ENCODE assay signal across 21 cellular contexts in genomic region chr6:36815962-36816735, GRCh38. TPM values are rescaled to one million over a fixed set of nuclear protein-coding genes. Genes with fewer than 3 reads are reported as not detected.
DNase-seq lines count a peak whose midpoint lies in the region; TF ChIP-seq lines count a peak whose summit lies in the region.
"Had no signal": no experiment of that assay in that cellular context is flagged by ENCODE, and none has a peak within 500 bp of the region (broad histone marks: within the 10 kb centered on the region; RNA-seq: fewer than 3 reads in every experiment).

No MANE protein-coding gene starts in this region.

- H3K9ac ChIP-seq in neural progenitor cell: no peak overlapping the region

- no peak overlapping the region for H3K27ac ChIP-seq in neural progenitor cell
- H3K27ac ChIP-seq: C4-2B, Peyer's patch, SJCRH30 had no signal

- no peak overlapping the region for H3K4me2 ChIP-seq in neural progenitor cell

- CTCF ChIA-PET in activated CD4-positive, alpha-beta T cell treated with anti-CD3 and anti-CD28 coated beads, Interleukin-2, amount 10 ng/mL, durations not matched to agents 7 days and 5 days (lab: Charles Lee): interaction anchor here (1.3 to 1.4 kb wide), 2 partner anchors 10 to 11 kb away, joined by 3 to 6 read pairs; no protein-coding TSS in a partner anchor

- no peaks in the 10 kb centered on the region for H4K20me1 ChIP-seq in neural progenitor cell (ENCODE audit: low read depth)

- peak overlapping the region; percentile 35 for H3K27ac Mint-ChIP-seq in neural progenitor cell
- no peak overlapping the region for H3K27ac Mint-ChIP-seq in activated CD4-positive, alpha-beta T cell treated with anti-CD3 and anti-CD28 coated beads, Interleukin-2, amount 10 ng/mL, durations not matched to agents 7 days and 5 days

- no peak overlapping the region for H3K4me3 Mint-ChIP-seq in neural progenitor cell
- H3K4me3 Mint-ChIP-seq in activated CD4-positive, alpha-beta T cell treated with anti-CD3 and anti-CD28 coated beads, Interleukin-2, amount 10 ng/mL, durations not matched to agents 7 days and 5 days: no peak overlapping the region

- H3K4me3 ChIP-seq in AG10803 (ENCODE audit: low read length): no peak overlapping the region
- no peak overlapping the region for H3K4me3 ChIP-seq in fibroblast of mammary gland (ENCODE audit: control insufficient read depth, low read depth, low read length)
- H3K4me3 ChIP-seq in neural progenitor cell: no peak overlapping the region
- H3K4me3 ChIP-seq: Peyer's patch, SJCRH30 had no signal

- H3K27me3 ChIP-seq in neural progenitor cell: no peaks in the 10 kb centered on the region
- H3K27me3 ChIP-seq: Peyer's patch, SJCRH30 had no signal

- H3K4me1 Mint-ChIP-seq in neural progenitor cell: peaks cover 39% of the 10 kb centered on the region
- peaks cover 5% of the 10 kb centered on the region for H3K4me1 Mint-ChIP-seq in activated CD4-positive, alpha-beta T cell treated with anti-CD3 and anti-CD28 coated beads, Interleukin-2, amount 10 ng/mL, durations not matched to agents 7 days and 5 days

- H3K27me3 Mint-ChIP-seq in neural progenitor cell (ENCODE audit: insufficient read depth, low read depth): peaks cover 18% of the 10 kb centered on the region
- H3K27me3 Mint-ChIP-seq in activated CD4-positive, alpha-beta T cell treated with anti-CD3 and anti-CD28 coated beads, Interleukin-2, amount 10 ng/mL, durations not matched to agents 7 days and 5 days: peaks cover 9% of the 10 kb centered on the region

- POLR2A ChIA-PET in activated CD4-positive, alpha-beta T cell treated with anti-CD3 and anti-CD28 coated beads, Interleukin-2, amount 10 ng/mL, durations not matched to agents 7 days and 5 days (lab: Charles Lee): no interaction called here

- TF ChIP-seq CTCF in AG10803 (conservative IDR thresholded peaks at IDR 0.05; ENCODE audit: low read length) (no peak), fibroblast of mammary gland (conservative IDR thresholded peaks at IDR 0.05; ENCODE audit: control insufficient read depth, insufficient read depth, low read depth, low read length) (no peak), neural progenitor cell (IDR thresholded peaks at IDR 0.05) (no peak)

- H3K9me3 Mint-ChIP-seq in neural progenitor cell: no peaks in the 10 kb centered on the region
- no peaks in the 10 kb centered on the region for H3K9me3 Mint-ChIP-seq in activated CD4-positive, alpha-beta T cell treated with anti-CD3 and anti-CD28 coated beads, Interleukin-2, amount 10 ng/mL, durations not matched to agents 7 days and 5 days

- no peaks in the 10 kb centered on the region for H3K36me3 ChIP-seq in neural progenitor cell
- H3K36me3 ChIP-seq: Peyer's patch, SJCRH30 had no signal

- H3K9me3 ChIP-seq in neural progenitor cell (ENCODE audit: low read depth): no peaks in the 10 kb centered on the region
- H3K9me3 ChIP-seq: Peyer's patch, SJCRH30 had no signal

- H2AFZ ChIP-seq in neural progenitor cell (replicated peaks): no peak overlapping the region

- peaks cover 9% of the 10 kb centered on the region for H3K4me1 ChIP-seq in neural progenitor cell
- H3K4me1 ChIP-seq: Peyer's patch had no signal

- peak; percentile 50 for DNase-seq in AG10803 (ENCODE audit: low read depth)
- DNase-seq in RPMI7951 (ENCODE audit: low read depth): peak; percentile 6
- DNase-seq in fibroblast of mammary gland (ENCODE audit: low read depth): peak; percentile 11
- DNase-seq in neural progenitor cell (ENCODE audit: low spot score): no peak
- no peak for DNase-seq in activated CD8-positive, alpha-beta memory T cell treated with anti-CD3 and anti-CD28 coated beads, Interleukin-2, amount 50 U/mL, for 48 hours
- DNase-seq in activated CD4-positive, alpha-beta T cell treated with anti-CD3 and anti-CD28 coated beads, Interleukin-2, amount 10 ng/mL, durations not matched to agents 7 days and 5 days: no peak
- DNase-seq in DMS 273 (lab: John Stamatoyannopoulos, UW; ENCODE audit: unreplicated experiment): no peak
- DNase-seq: 8988T, AML-193, Kasumi-1, NCI-H1417, NCI-H1694 treated with DMSO at 0.1 percent for 48 hours, NCI-H2081 treated with DMSO at 0.1 percent for 48 hours, NCI-H2171 treated with DMSO at 0.1 percent for 48 hours, NCI-H524 treated with DMSO at 0.1 percent for 48 hours, NCI-H82, Peyer's patch, SJCRH30 had no signal

- H3F3A ChIP-seq in neural progenitor cell (ENCODE audit: low read depth): no peaks in the 10 kb centered on the region

- no peaks in the 10 kb centered on the region for H3K79me2 ChIP-seq in neural progenitor cell (ENCODE audit: low read depth)

- H3K36me3 Mint-ChIP-seq in neural progenitor cell: no peaks in the 10 kb centered on the region
- H3K36me3 Mint-ChIP-seq in activated CD4-positive, alpha-beta T cell treated with anti-CD3 and anti-CD28 coated beads, Interleukin-2, amount 10 ng/mL, durations not matched to agents 7 days and 5 days (ENCODE audit: low read depth): no peaks in the 10 kb centered on the region

RNA-seq across cellular contexts. Expression of gene CPNE5, which starts 23.1 kb away (rescaled TPM):
- total RNA-seq in RPMI7951 (2014; rRNA removed; shearing (Covaris generic)): not detected in 2 replicates
- 0.56 TPM in 1 of 2 replicates, not detected in the other for total RNA-seq in neural progenitor cell (ENCODE audit: low replicate concordance)
- total RNA-seq in activated CD4-positive, alpha-beta T cell treated with anti-CD3 and anti-CD28 coated beads, Interleukin-2, amount 10 ng/mL, durations not matched to agents 7 days and 5 days: under 1 TPM; 0.47 to 1.00 TPM
- total RNA-seq: H4, MCF 10A had no signal

RNA-seq across cellular contexts. Expression of gene PPIL1, which starts 58.5 kb away (rescaled TPM):
- 51.9 and 52.4 TPM in 2 replicates for total RNA-seq in RPMI7951 (2014; rRNA removed; shearing (Covaris generic))
- total RNA-seq in neural progenitor cell (ENCODE audit: low replicate concordance): 81.6 and 93.1 TPM in 2 replicates
- 10 to 100 TPM; 27.0 to 29.3 TPM for total RNA-seq in activated CD4-positive, alpha-beta T cell treated with anti-CD3 and anti-CD28 coated beads, Interleukin-2, amount 10 ng/mL, durations not matched to agents 7 days and 5 days

Comparison
In these comparisons a context has a peak if more than half of its experiments do, and no peak if none do; other contexts are left out.
1. DNase-seq: peak in AG10803 (single experiment), RPMI7951 (single experiment) and fibroblast of mammary gland (single experiment); none in neural progenitor cell (single experiment), activated CD8-positive, alpha-beta memory T cell treated with anti-CD3 and anti-CD28 coated beads, Interleukin-2, amount 50 U/mL, for 48 hours (single experiment), activated CD4-positive, alpha-beta T cell treated with anti-CD3 and anti-CD28 coated beads, Interleukin-2, amount 10 ng/mL, durations not matched to agents 7 days and 5 days (single experiment) and DMS 273 (single experiment).